Comparison of ENCODE assay signal across 27 cellular contexts in the genomic region with DNA sequence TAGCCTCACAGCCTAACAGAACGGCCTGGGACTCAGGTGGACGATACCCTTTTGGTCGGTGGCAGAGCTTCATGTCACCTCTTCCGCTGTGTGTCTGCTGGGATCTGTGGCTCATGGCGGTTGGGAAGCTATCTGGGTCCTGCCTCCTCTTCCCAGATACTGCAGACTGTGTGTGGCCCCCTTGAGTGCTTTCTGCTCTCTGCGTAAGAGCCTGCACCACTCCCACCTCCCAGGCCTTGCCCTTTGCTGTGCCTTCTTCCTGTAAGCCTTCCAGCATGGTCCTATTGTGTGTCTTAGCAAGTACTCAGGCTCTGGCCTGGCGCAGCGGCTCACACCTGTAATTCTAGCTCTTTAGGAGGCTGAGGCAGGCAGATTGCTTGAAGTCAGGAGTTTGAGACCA. TPM values are rescaled to one million over a fixed set of nuclear protein-coding genes. Genes with fewer than 3 reads are reported as not detected.
DNase-seq lines count a peak whose midpoint lies in the region; ATAC-seq and TF ChIP-seq lines count a peak whose summit lies in the region.
"Had no signal": no experiment of that assay in that cellular context is flagged by ENCODE, and none has a peak within 500 bp of the region (broad histone marks: within the 10 kb centered on the region; RNA-seq: fewer than 3 reads in every experiment).

No MANE protein-coding gene starts in this region.

- H3K36me3 Mint-ChIP-seq in GM23338 (ENCODE audit: low read depth) (no peaks in the 10 kb centered on the region; the same call in 2 of the 3 replicates), progenitor cell of endocrine pancreas (ENCODE audit: insufficient read depth) (no peaks in the 10 kb centered on the region)
- H3K36me3 Mint-ChIP-seq: activated naive CD8-positive, alpha-beta T cell; naive B cell had no signal

- H3K27ac Mint-ChIP-seq in GM23338 (no peak overlapping the region), progenitor cell of endocrine pancreas (peak overlapping the region; percentile 76)
- H3K27ac Mint-ChIP-seq: activated naive CD8-positive, alpha-beta T cell; activated T-helper 17 cell treated with anti-CD3 and anti-CD28 coated beads, Interleukin-2, amount 50 U/mL, for 72 hours; naive B cell had no signal

- H3K9ac ChIP-seq in NT2/D1 (ENCODE audit: insufficient read length, low read depth) = peak overlapping the region; percentile 16

- H3K9me2 ChIP-seq in GM23338 (ENCODE audit: insufficient read depth) = no peaks in the 10 kb centered on the region

- H3K79me2 ChIP-seq in GM23338 (replicated peaks; ENCODE audit: insufficient read depth) = no peaks in the 10 kb centered on the region

- H3K4me3 ChIP-seq in GM23338 = no peak overlapping the region
- H3K4me3 ChIP-seq in NT2/D1 (ENCODE audit: insufficient read length, low read depth) = no peak overlapping the region
- H3K4me3 ChIP-seq in left lung = no peak overlapping the region
- H3K4me3 ChIP-seq in lower leg skin (ENCODE audit: low read depth, poor library complexity, severe bottlenecking) = no peak overlapping the region
- H3K4me3 ChIP-seq: cardiac muscle cell, colonic mucosa, esophagus squamous epithelium, heart right ventricle, ovary, Peyer's patch, upper lobe of left lung had no signal

- H3K36me3 ChIP-seq in GM23338 (ENCODE audit: insufficient read depth) (no peaks in the 10 kb centered on the region), NT2/D1 (ENCODE audit: insufficient read depth, insufficient read length, low read length) (peaks cover 13% of the 10 kb centered on the region), left lung (no peaks in the 10 kb centered on the region)
- H3K36me3 ChIP-seq: cardiac muscle cell, colonic mucosa, esophagus squamous epithelium, heart right ventricle, ovary, Peyer's patch, upper lobe of left lung had no signal

- H3K27ac ChIP-seq in GM23338 (ENCODE audit: low read depth) = peak overlapping the region; percentile 69; the same call in 1 of the 2 replicates
- peak overlapping the region; percentile 11 to 19 for H3K27ac ChIP-seq in left lung
- H3K27ac ChIP-seq: C4-2B, cardiac muscle cell, colonic mucosa, esophagus squamous epithelium, heart right ventricle, ovary, Peyer's patch, VCaP had no signal

- intact Hi-C loops in left lung (cut with DNase I) = no loop called here
- intact Hi-C loops in lower leg skin (cut with DNase I; ENCODE audit: low total_unique reads) = no loop called here

- H3K4me1 Mint-ChIP-seq in GM23338 (peaks cover 26% of the 10 kb centered on the region), progenitor cell of endocrine pancreas (ENCODE audit: low read depth) (peaks cover 6% of the 10 kb centered on the region)

- DNase-seq in GM23338 (ENCODE audit: low spot score) = peak; percentile 37
- no peak for DNase-seq in NT2/D1 (ENCODE audit: low read depth, low spot score)
- peak in 1 of 2 donors; percentile 48 for DNase-seq in left lung
- no peak for DNase-seq in progenitor cell of endocrine pancreas (ENCODE audit: low spot score, unreplicated experiment)
- DNase-seq in lower leg skin (ENCODE audit: low spot score in 2 of 2) = no peak
- DNase-seq in GDM1 (lab: John Stamatoyannopoulos, UW) = no peak
- DNase-seq in activated CD8-positive, alpha-beta memory T cell treated with anti-CD3 and anti-CD28 coated beads, Interleukin-2, amount 50 U/mL, for 4 hours = no peak
- DNase-seq: activated CD4-positive, alpha-beta T cell treated with anti-CD3 and anti-CD28 coated beads for 48 hours; colonic mucosa; esophagus squamous epithelium; foreskin melanocyte; heart right ventricle; naive B cell; NCI-H1048; NCI-H1694 treated with DMSO at 0.1 percent for 48 hours; NCI-H524 treated with DMSO at 0.1 percent for 48 hours; ovary; Peyer's patch; SIG-M5; stimulated activated CD4-positive, alpha-beta T cell treated with anti-CD3 and anti-CD28 coated beads, Interleukin-2, amount 100 ng/mL, for 24 hours; T-helper 9 cell had no signal

- peaks cover 24% of the 10 kb centered on the region for H3K4me1 ChIP-seq in GM23338 (ENCODE audit: insufficient read depth)
- peaks cover 21% of the 10 kb centered on the region for H3K4me1 ChIP-seq in NT2/D1 (ENCODE audit: insufficient read depth, insufficient read length)
- peaks cover 29 to 65% of the 10 kb centered on the region in 2 donors for H3K4me1 ChIP-seq in left lung

- ATAC-seq in GM23338 (peak; percentile 6), left lung (peak; percentile 22)
- ATAC-seq: activated T-helper 17 cell treated with anti-CD3 and anti-CD28 coated beads, Interleukin-2, amount 50 U/mL, for 72 hours; heart right ventricle had no signal

- H3F3A ChIP-seq in GM23338 (replicated peaks; ENCODE audit: low read depth) = 0 out of 2 replicates have a peak, but pooled peaks cover 11% of the 10 kb centered on the region

- peaks cover 12% of the 10 kb centered on the region; the same call in 1 of the 2 replicates for H3K9me3 ChIP-seq in NT2/D1 (ENCODE audit: insufficient read depth, low read length)
- H3K9me3 ChIP-seq in left lung = no peaks in the 10 kb centered on the region
- H3K9me3 ChIP-seq: colonic mucosa, esophagus squamous epithelium, heart right ventricle, ovary, Peyer's patch, upper lobe of left lung had no signal

- no peak for TF ChIP-seq POLR2A in lower leg skin (IDR thresholded peaks at IDR 0.05)

- H3K27me3 ChIP-seq in GM23338 (ENCODE audit: insufficient read depth) (peaks cover 18% of the 10 kb centered on the region), NT2/D1 (ENCODE audit: insufficient read depth, insufficient read length) (peaks cover 3% of the 10 kb centered on the region), left lung (peaks cover 0 to 24% of the 10 kb centered on the region in 2 donors)
- H3K27me3 ChIP-seq: colonic mucosa, ovary, Peyer's patch, upper lobe of left lung had no signal

- H3K4me3 Mint-ChIP-seq in GM23338 (no peak overlapping the region; the same call in 2 of the 3 replicates), progenitor cell of endocrine pancreas (ENCODE audit: low read depth) (peak overlapping the region; percentile 31)
- H3K4me3 Mint-ChIP-seq: activated naive CD8-positive, alpha-beta T cell; activated T-helper 17 cell treated with anti-CD3 and anti-CD28 coated beads, Interleukin-2, amount 50 U/mL, for 72 hours had no signal

- H3K27me3 Mint-ChIP-seq in GM23338 (ENCODE audit: insufficient read depth, low read depth, poor library complexity) = peaks cover 22% of the 10 kb centered on the region
- peaks cover 8% of the 10 kb centered on the region for H3K27me3 Mint-ChIP-seq in progenitor cell of endocrine pancreas
- H3K27me3 Mint-ChIP-seq: activated naive CD8-positive, alpha-beta T cell; activated T-helper 17 cell treated with anti-CD3 and anti-CD28 coated beads, Interleukin-2, amount 50 U/mL, for 72 hours had no signal

- H3K4me2 ChIP-seq in GM23338 = no peak overlapping the region

- no peak overlapping the region for H2AFZ ChIP-seq in GM23338

- no peaks in the 10 kb centered on the region for H4K20me1 ChIP-seq in GM23338 (replicated peaks; ENCODE audit: insufficient read depth)

- WGBS in lower leg skin, 2 donors = 93 to 95% methylated on average over 8 of the region's 8 CpGs

- no peak for TF ChIP-seq CTCF in GM23338 (conservative IDR thresholded peaks at IDR 0.05; ENCODE audit: low read depth in 2 of 2)
- no peak for TF ChIP-seq CTCF in left lung (IDR thresholded peaks at IDR 0.05)
- TF ChIP-seq CTCF in progenitor cell of endocrine pancreas (IDR thresholded peaks at IDR 0.05; ENCODE audit: unreplicated experiment) = no peak
- no peak for TF ChIP-seq CTCF in lower leg skin (IDR thresholded peaks at IDR 0.05)

- H3K9me3 Mint-ChIP-seq in GM23338 (no peaks in the 10 kb centered on the region), progenitor cell of endocrine pancreas (ENCODE audit: low read depth) (no peaks in the 10 kb centered on the region)
- H3K9me3 Mint-ChIP-seq: activated T-helper 17 cell treated with anti-CD3 and anti-CD28 coated beads, Interleukin-2, amount 50 U/mL, for 72 hours; naive B cell had no signal

TF ChIP-seq in GM23338, 12 proteins besides CTCF, POLR2A, EP300 and RAD21 (continues in another document):
- no peak for TF ChIP-seq NANOG (IDR thresholded peaks at IDR 0.05; ENCODE audit: borderline replicate concordance)
- TF ChIP-seq POLR2AphosphoS5 (IDR thresholded peaks at IDR 0.05; ENCODE audit: low read depth) = no peak

RNA-seq across cellular contexts. Expression of a gene that starts 17.5 kb away (rescaled TPM):
- total RNA-seq in GM23338 (2014; rRNA removed; shearing (Covaris generic)) = 10.5 and 10.8 TPM in 2 replicates
- 2.4 and 2.5 TPM in 2 replicates for polyA plus RNA-seq in GM23338 (2016; fragmentation: Nextera tagmentation; extraction: Ambion mirVana)
- 100 to 1,000 TPM in 1 of 2 donors, 10 to 100 TPM in 1; 77.6 to 116 TPM for total RNA-seq in left lung
- total RNA-seq in progenitor cell of endocrine pancreas = 16.8 and 17.0 TPM in 2 replicates
- total RNA-seq in lower leg skin = 10 to 100 TPM; 14.0 to 28.2 (median 21.0) TPM
